ENCODE assay signal across 33 cellular contexts in genomic region chr9:76426807-76427419, GRCh38.
"Had no signal": no experiment of that assay in that cellular context is flagged by ENCODE, and none has a peak within 500 bp of the region (broad histone marks: within the 10 kb centered on the region; RNA-seq: fewer than 3 reads in every experiment).

No MANE protein-coding gene starts in this region.

- H3K4me3 ChIP-seq: adrenal gland, body of pancreas, breast epithelium, Peyer's patch, SJSA1 had no signal

- H3K36me3 ChIP-seq: adrenal gland, breast epithelium, Peyer's patch, SJSA1 had no signal

- H3K4me1 ChIP-seq: adrenal gland, body of pancreas, breast epithelium, Peyer's patch, SJSA1 had no signal

- H3K36me3 Mint-ChIP-seq: activated naive CD4-positive, alpha-beta T cell treated with anti-CD3 and anti-CD28 coated beads, Interleukin-2, amount 50 U/mL, for 24 hours had no signal

- H3K9ac ChIP-seq: SK-N-SH had no signal

- DNase-seq: activated CD4-positive, alpha-beta T cell treated with anti-CD3 and anti-CD28 coated beads for 1 hour; activated CD4-positive, alpha-beta T cell treated with anti-CD3 and anti-CD28 coated beads, Interleukin-2, amount 10 ng/mL, durations not matched to agents 7 days and 5 days; activated CD4-positive, alpha-beta T cell treated with anti-CD3 and anti-CD28 coated beads, Interleukin-2, amount 50 U/mL, for 48 hours; activated CD8-positive, alpha-beta T cell treated with anti-CD3 and anti-CD28 coated beads, Interleukin-2, amount 10 ng/mL, durations not matched to agents 7 days and 5 days; activated effector memory CD4-positive, alpha-beta T cell treated with anti-CD3 and anti-CD28 coated beads, Interleukin-2, amount 50 U/mL, for 16 hours; activated naive CD4-positive, alpha-beta T cell; activated T-cell treated with anti-CD3 and anti-CD28 coated beads, Interleukin-2, amount 50 U/mL, for 4 hours; adrenal gland; body of pancreas; IMR-90; Karpas-422; KBM-7; NCI-H1105; NCI-H1436 treated with DMSO at 0.1 percent for 48 hours; NCI-H187; NCI-H2029 treated with DMSO at 0.1 percent for 48 hours; NCI-H2107; NCI-H226; NCI-H446 treated with DMSO at 0.1 percent for 48 hours; NCI-H524; NK-92 treated with Interleukin-12 subunit alpha and Interleukin-12 subunit beta, amount 100 ng/mL, for 24 hours; PC-3; Peyer's patch; RPMI8226; SHP77 treated with DMSO at 0.1 percent for 48 hours; SK-N-SH had no signal

- H3K9me3 Mint-ChIP-seq: activated CD4-positive, alpha-beta T cell treated with anti-CD3 and anti-CD28 coated beads, Interleukin-2, amount 10 ng/mL, durations not matched to agents 7 days and 5 days; activated naive CD4-positive, alpha-beta T cell treated with anti-CD3 and anti-CD28 coated beads, Interleukin-2, amount 50 U/mL, for 24 hours; activated T-cell treated with anti-CD3 and anti-CD28 coated beads, Interleukin-2, amount 50 U/mL, for 4 hours; T-helper 1 cell treated with Interleukin-12 subunit alpha and Interleukin-12 subunit beta and Interleukin-4 antibody, amounts not matched to agents 30 μg/mL and 1 μg/mL, for 36 hours; T-helper 2 cell treated with Interferon-gamma antibody and Interleukin-4, amounts not matched to agents 5 μg/mL and 100 μg/mL, for 36 hours had no signal

- H3K9me3 ChIP-seq: adrenal gland, body of pancreas, breast epithelium, Peyer's patch, SJSA1, SK-N-SH had no signal

- H3K4me3 Mint-ChIP-seq: activated CD4-positive, alpha-beta T cell treated with anti-CD3 and anti-CD28 coated beads, Interleukin-2, amount 10 ng/mL, durations not matched to agents 7 days and 5 days; activated CD8-positive, alpha-beta T cell treated with anti-CD3 and anti-CD28 coated beads, Interleukin-2, amount 10 ng/mL, durations not matched to agents 7 days and 5 days; activated naive CD4-positive, alpha-beta T cell treated with anti-CD3 and anti-CD28 coated beads, Interleukin-2, amount 50 U/mL, for 24 hours; activated T-cell treated with anti-CD3 and anti-CD28 coated beads, Interleukin-2, amount 50 U/mL, for 4 hours; T-helper 1 cell treated with Interleukin-12 subunit alpha and Interleukin-12 subunit beta and Interleukin-4 antibody, amounts not matched to agents 30 μg/mL and 1 μg/mL, for 36 hours; T-helper 2 cell treated with Interferon-gamma antibody and Interleukin-4, amounts not matched to agents 5 μg/mL and 100 μg/mL, for 36 hours had no signal

- H3K27ac ChIP-seq: adrenal gland, body of pancreas, breast epithelium, Peyer's patch, SJSA1 had no signal

- H3K4me2 ChIP-seq: SK-N-SH had no signal

- H3K27me3 Mint-ChIP-seq: activated CD4-positive, alpha-beta T cell treated with anti-CD3 and anti-CD28 coated beads, Interleukin-2, amount 10 ng/mL, durations not matched to agents 7 days and 5 days; activated naive CD4-positive, alpha-beta T cell treated with anti-CD3 and anti-CD28 coated beads, Interleukin-2, amount 50 U/mL, for 24 hours had no signal

- H3K27ac Mint-ChIP-seq: activated CD4-positive, alpha-beta T cell treated with anti-CD3 and anti-CD28 coated beads, Interleukin-2, amount 10 ng/mL, durations not matched to agents 7 days and 5 days; activated CD8-positive, alpha-beta T cell treated with anti-CD3 and anti-CD28 coated beads, Interleukin-2, amount 10 ng/mL, durations not matched to agents 7 days and 5 days; activated naive CD4-positive, alpha-beta T cell treated with anti-CD3 and anti-CD28 coated beads, Interleukin-2, amount 50 U/mL, for 24 hours; T-helper 1 cell treated with Interleukin-12 subunit alpha and Interleukin-12 subunit beta and Interleukin-4 antibody, amounts not matched to agents 30 μg/mL and 1 μg/mL, for 36 hours; T-helper 2 cell treated with Interferon-gamma antibody and Interleukin-4, amounts not matched to agents 5 μg/mL and 100 μg/mL, for 36 hours had no signal

- FAIRE-seq: astrocyte, TTC549 had no signal

- H3K27me3 ChIP-seq: adrenal gland, body of pancreas, breast epithelium, Peyer's patch, SJSA1 had no signal

- ATAC-seq: activated CD8-positive, alpha-beta T cell treated with anti-CD3 and anti-CD28 coated beads, Interleukin-2, amount 10 ng/mL, durations not matched to agents 7 days and 5 days; body of pancreas; PC-3 had no signal
